In genomic region chrX:1453951-1454785, GRCh38 we compare ENCODE assay signal across 8 cellular contexts. TPM values are rescaled to one million over a fixed set of nuclear protein-coding genes. Genes with fewer than 3 reads are reported as not detected.
DNase-seq lines count a peak whose midpoint lies in the region; ATAC-seq and TF ChIP-seq lines count a peak whose summit lies in the region.

No MANE protein-coding gene starts in this region.

- DNase-seq in T-helper 2 cell (peak; percentile 78 to 91 (median 82)), cardiac fibroblast (ENCODE audit: low read depth in 2 of 2) (peak; percentile 85 to 86), left lung (peak; percentile 87 to 97), NCI-H1417 treated with DMSO at 0.1 percent for 48 hours (lab: John Stamatoyannopoulos, UW) (no peak), amygdala (lab: John Stamatoyannopoulos, UW) (no peak)
- DNase-seq in stimulated activated CD4-positive, alpha-beta T cell treated with anti-CD3 and anti-CD28 coated beads, Interleukin-4, amount 100 ng/mL, for 48 hours (ENCODE audit: low read depth in 2 of 2): peak; percentile 87 to 94

- no peaks in the 10 kb centered on the region for H3K27me3 ChIP-seq in left lung

- H3K36me3 ChIP-seq in left lung: no peaks in the 10 kb centered on the region

- no peaks in the 10 kb centered on the region for H3K9me3 ChIP-seq in left lung

- ATAC-seq in GM18858 (IDR thresholded peaks at IDR 0.05; ENCODE audit: unreplicated experiment): peak; percentile 42
- peak; percentile 46 for ATAC-seq in HG03064 (IDR thresholded peaks at IDR 0.05; ENCODE audit: low read depth, unreplicated experiment)
- ATAC-seq in left lung: peak; percentile 53

- H3K4me3 ChIP-seq in cardiac fibroblast (replicated peaks in 1 of 2; ENCODE audit: low read depth in 2 of 2, low read length in 2 of 2) (peak overlapping the region; percentile 19 to 54), left lung (peak overlapping the region; percentile 19 to 61)

- TF ChIP-seq CTCF in cardiac fibroblast (IDR thresholded peaks at IDR 0.05; ENCODE audit: low read depth, low read length): peak; percentile 93
- TF ChIP-seq CTCF in left lung (IDR thresholded peaks at IDR 0.05): peak; percentile 97

- H3K27ac ChIP-seq in left lung: peak overlapping the region in 1 of 2 donors; percentile 64

- peaks cover 0 to 12% of the 10 kb centered on the region in 2 donors for H3K4me1 ChIP-seq in left lung

- intact Hi-C loops in left lung (cut with DNase I): loop anchor here in 1 of 2 donors (10.0 kb wide), 1 partner anchor 121 kb away; no protein-coding TSS in a partner anchor

RNA-seq across cellular contexts. Expression of gene ASMTL, which starts 1.5 kb away (rescaled TPM):
- total RNA-seq in left lung: 10 to 100 TPM; 18.6 to 19.6 TPM

Comparison
In these comparisons a context has a peak if more than half of its experiments do, and no peak if none do; other contexts are left out.
1. DNase-seq: peak in T-helper 2 cell (5 of 5), cardiac fibroblast (2 of 2), left lung (2 of 2) and stimulated activated CD4-positive, alpha-beta T cell treated with anti-CD3 and anti-CD28 coated beads, Interleukin-4, amount 100 ng/mL, for 48 hours (2 of 2); none in NCI-H1417 treated with DMSO at 0.1 percent for 48 hours (single experiment) and amygdala (0 of 56).
2. Peak in every context shown above with its lines, with median percentiles within 50 percentile points of each other: ATAC-seq.